In the genomic region with DNA sequence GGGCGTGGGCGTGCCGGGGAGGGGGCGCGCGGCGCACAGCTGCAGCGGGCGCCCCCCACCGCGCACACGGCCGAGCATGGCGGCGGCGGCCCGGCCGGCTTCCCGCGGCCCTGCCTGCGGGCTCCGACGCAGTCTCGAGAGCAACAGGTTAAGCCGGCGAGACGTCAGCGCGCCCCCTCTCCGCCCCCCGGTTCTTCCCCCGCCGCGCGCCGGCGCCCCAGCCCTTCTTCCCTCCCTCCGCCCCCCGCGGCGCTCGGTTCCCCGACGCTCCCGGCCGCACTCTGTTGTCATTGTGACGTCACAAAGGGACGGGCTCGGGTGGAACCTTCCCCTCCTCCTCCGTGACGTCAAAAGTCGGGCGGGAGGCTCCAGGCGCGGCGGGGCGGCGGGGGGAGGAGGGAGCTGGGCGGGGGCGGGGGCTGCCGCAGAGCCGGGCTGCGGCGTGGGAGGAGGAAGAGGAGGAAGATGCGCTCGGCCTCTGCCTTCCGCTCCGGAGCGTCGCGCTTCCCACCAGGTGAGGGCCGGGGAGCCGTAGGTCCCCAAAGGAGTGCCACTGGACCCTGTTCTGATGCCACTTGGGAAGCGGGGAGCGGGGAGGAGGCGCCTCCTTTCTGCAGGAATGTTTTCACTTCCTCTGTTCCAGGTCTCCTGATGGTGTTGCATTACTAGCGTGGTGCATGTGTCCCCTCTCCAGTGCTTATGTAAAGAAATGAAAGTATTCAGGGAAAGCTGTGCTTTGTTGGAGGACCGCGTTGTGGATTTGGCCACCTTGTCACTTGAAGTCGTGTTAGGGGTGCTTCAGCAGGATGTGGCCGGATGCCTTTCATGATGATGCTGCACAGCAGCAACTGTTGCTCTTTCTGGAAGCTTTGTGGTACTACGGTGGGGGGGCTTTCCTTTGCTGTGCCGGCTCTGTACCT, we compare ENCODE assay signal across 8 cellular contexts. TPM values are rescaled to one million over a fixed set of nuclear protein-coding genes. Genes with fewer than 3 reads are reported as not detected.
DNase-seq lines count a peak whose midpoint lies in the region; ATAC-seq and TF ChIP-seq lines count a peak whose summit lies in the region.

No MANE protein-coding gene starts in this region.

- H3K27me3 ChIP-seq in suprapubic skin, result no peaks in the 10 kb centered on the region

- no peak for TF ChIP-seq CTCF in omental fat pad (IDR thresholded peaks at IDR 0.05)
- no peak for TF ChIP-seq CTCF in suprapubic skin (IDR thresholded peaks at IDR 0.05)

- no peaks in the 10 kb centered on the region for H3K36me3 ChIP-seq in suprapubic skin

- peaks cover 31 to 64% of the 10 kb centered on the region in 2 donors for H3K36me3 Mint-ChIP-seq in activated naive CD4-positive, alpha-beta T cell treated with anti-CD3 and anti-CD28 coated beads, Interleukin-2, amount 50 U/mL, for 72 hours

- CTCF ChIA-PET in HEK293T (lab: Yijun Ruan, JAX), result interaction anchor here (0.9 kb wide), 1 partner anchor 140 kb away, joined by 3 read pairs; no protein-coding TSS in a partner anchor

- ATAC-seq in SK-N-SH treated with all-trans-retinoic acid at 6 μM for 48 hours (peak; percentile 35), omental fat pad (ENCODE audit: low FRiP score) (peak; percentile 73)
- peak; percentile 45 to 65 for ATAC-seq in activated naive CD4-positive, alpha-beta T cell treated with anti-CD3 and anti-CD28 coated beads, Interleukin-2, amount 50 U/mL, for 72 hours

- POLR2A ChIA-PET in HEK293T (lab: Yijun Ruan, JAX), result no interaction called here

- no peak for TF ChIP-seq POLR2A in suprapubic skin (IDR thresholded peaks at IDR 0.05)

- peak overlapping the region; percentile 93 for H3K27ac ChIP-seq in suprapubic skin

- peak overlapping the region; percentile 95 to 97 for H3K27ac Mint-ChIP-seq in activated naive CD4-positive, alpha-beta T cell treated with anti-CD3 and anti-CD28 coated beads, Interleukin-2, amount 50 U/mL, for 72 hours

- DNase-seq in EL (peak; percentile 97), HEK293T (ENCODE audit: extremely low spot score) (peak; percentile 86), NCI-H1092 (lab: John Stamatoyannopoulos, UW) (peak; percentile 64), glomerular visceral epithelial cell (ENCODE audit: extremely low spot score) (peak; percentile 95), omental fat pad (ENCODE audit: low spot score) (peak; percentile 87), suprapubic skin (ENCODE audit: low spot score in 2 of 2) (peak; percentile 97 to 98)
- peak; percentile 89 to 91 for DNase-seq in activated naive CD4-positive, alpha-beta T cell treated with anti-CD3 and anti-CD28 coated beads, Interleukin-2, amount 50 U/mL, for 72 hours (ENCODE audit: low spot score in 2 of 2)

- peak overlapping the region; percentile 57 for H3K4me3 ChIP-seq in suprapubic skin

- H3K9me3 ChIP-seq in suprapubic skin, result no peaks in the 10 kb centered on the region

- under 1% methylated on average over 10 of the region's 83 CpGs for WGBS in suprapubic skin

- H3K4me1 ChIP-seq in suprapubic skin, result peaks cover 54% of the 10 kb centered on the region

- TF ChIP-seq EP300 in suprapubic skin (IDR thresholded peaks at IDR 0.05), result no peak

- H3K9me3 Mint-ChIP-seq in activated naive CD4-positive, alpha-beta T cell treated with anti-CD3 and anti-CD28 coated beads, Interleukin-2, amount 50 U/mL, for 72 hours, result no peaks in the 10 kb centered on the region

TF ChIP-seq in HEK293T, 16 proteins besides CTCF, POLR2A, EP300 and RAD21:
- TF ChIP-seq, protein P1, sequence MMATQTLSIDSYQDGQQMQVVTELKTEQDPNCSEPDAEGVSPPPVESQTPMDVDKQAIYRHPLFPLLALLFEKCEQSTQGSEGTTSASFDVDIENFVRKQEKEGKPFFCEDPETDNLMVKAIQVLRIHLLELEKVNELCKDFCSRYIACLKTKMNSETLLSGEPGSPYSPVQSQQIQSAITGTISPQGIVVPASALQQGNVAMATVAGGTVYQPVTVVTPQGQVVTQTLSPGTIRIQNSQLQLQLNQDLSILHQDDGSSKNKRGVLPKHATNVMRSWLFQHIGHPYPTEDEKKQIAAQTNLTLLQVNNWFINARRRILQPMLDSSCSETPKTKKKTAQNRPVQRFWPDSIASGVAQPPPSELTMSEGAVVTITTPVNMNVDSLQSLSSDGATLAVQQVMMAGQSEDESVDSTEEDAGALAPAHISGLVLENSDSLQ (IDR thresholded peaks at IDR 0.05), result no peak
- TF ChIP-seq ELF4 (IDR thresholded peaks at IDR 0.05), result no peak
- peak; percentile 32 for TF ChIP-seq L3MBTL2 (conservative IDR thresholded peaks at IDR 0.05)
- TF ChIP-seq NFRKB (IDR thresholded peaks at IDR 0.05), result no peak
- peak; percentile 22; the same call in 1 of the 2 replicates for TF ChIP-seq CTBP1 (IDR thresholded peaks at IDR 0.05; ENCODE audit: borderline replicate concordance)
- no peak for TF ChIP-seq FOXA1 (IDR thresholded peaks at IDR 0.05)
- no peak for TF ChIP-seq SUZ12 (IDR thresholded peaks at IDR 0.05)
- TF ChIP-seq FOXK2 (IDR thresholded peaks at IDR 0.05), result no peak
- TF ChIP-seq TARDBP (IDR thresholded peaks at IDR 0.05), result peak; percentile 59
- no peak for TF ChIP-seq FOXM1 (IDR thresholded peaks at IDR 0.05; ENCODE audit: borderline replicate concordance)
- no peak for TF ChIP-seq HDGF (IDR thresholded peaks at IDR 0.05; ENCODE audit: borderline replicate concordance)
- no peak for TF ChIP-seq SP1 (IDR thresholded peaks at IDR 0.05)
- TF ChIP-seq ARNT (IDR thresholded peaks at IDR 0.05), result no peak
- no peak for TF ChIP-seq LEF1 (IDR thresholded peaks at IDR 0.05; ENCODE audit: borderline replicate concordance)
- TF ChIP-seq ZNF384 (IDR thresholded peaks at IDR 0.05), result no peak
- no peak for TF ChIP-seq BHLHE40 (IDR thresholded peaks at IDR 0.05; ENCODE audit: borderline replicate concordance)

TF ChIP-seq in SK-N-SH treated with all-trans-retinoic acid at 6 μM for 48 hours, 23 proteins besides CTCF, POLR2A, EP300 and RAD21:
- TF ChIP-seq CREB5 (CRISPR knock-in tag; IDR thresholded peaks at IDR 0.05; ENCODE audit: low read depth), result no peak

RNA-seq across cellular contexts. Expression of gene JARID2, which starts 2.8 kb away (rescaled TPM):
- total RNA-seq in activated naive CD4-positive, alpha-beta T cell treated with anti-CD3 and anti-CD28 coated beads, Interleukin-2, amount 50 U/mL, for 72 hours, result 10 to 100 TPM; 35.3 to 36.3 TPM
- total RNA-seq in omental fat pad (10 to 100 TPM; 10.8 to 31.6 (median 14.3) TPM), suprapubic skin (10 to 100 TPM; 20.0 to 29.4 (median 23.9) TPM)

Comparison
In these comparisons a context has a peak if more than half of its experiments do, and no peak if none do; other contexts are left out.
1. Peak in every context shown above with its lines: DNase-seq, ATAC-seq, H3K4me3 ChIP-seq and H3K27ac ChIP-seq.